Comparison of ENCODE assay signal across 8 cellular contexts in genomic region chr1:18217398-18218043, GRCh38.
DNase-seq lines count a peak whose midpoint lies in the region; ATAC-seq and TF ChIP-seq lines count a peak whose summit lies in the region.

No MANE protein-coding gene starts in this region.

- H3K4me3 ChIP-seq in GM06990 (replicated peaks; ENCODE audit: low read depth, low read length) (no peak overlapping the region), fibroblast of the aortic adventitia (ENCODE audit: low read depth, low read length) (no peak overlapping the region)

- ATAC-seq in HG03520 (IDR thresholded peaks at IDR 0.05; ENCODE audit: unreplicated experiment), result no peak
- no peak for ATAC-seq in GM18520 (IDR thresholded peaks at IDR 0.05; ENCODE audit: unreplicated experiment)
- ATAC-seq in HG02885 (IDR thresholded peaks at IDR 0.05; ENCODE audit: poor library complexity, unreplicated experiment), result no peak

- no peaks in the 10 kb centered on the region for H3K27me3 Mint-ChIP-seq in activated T-helper 2 cell treated with anti-CD3 and anti-CD28 coated beads, Interferon-gamma antibody, Interleukin-2, Interleukin-4, amounts not matched to agents 10 μg/mL and 5 μg/mL and 100 μg/mL, durations not matched to agents 14 hours and 24 hours and 36 hours (ENCODE audit: low read depth)

- intact Hi-C loops in activated T-helper 2 cell treated with anti-CD3 and anti-CD28 coated beads, Interferon-gamma antibody, Interleukin-2, Interleukin-4, amounts not matched to agents 10 μg/mL and 5 μg/mL and 100 μg/mL, durations not matched to agents 14 hours and 24 hours and 36 hours (cut with micrococcal nuclease), result no loop called here

- in situ Hi-C loops in ACHN (cut with HindIII; ENCODE audit: low pct_ligation_motif_present, low pct_unique_long_range_greater_than_20kb, low sequenced_read_pairs), result no loop called here

- no peak overlapping the region for H3K4me3 Mint-ChIP-seq in activated T-helper 2 cell treated with anti-CD3 and anti-CD28 coated beads, Interferon-gamma antibody, Interleukin-2, Interleukin-4, amounts not matched to agents 10 μg/mL and 5 μg/mL and 100 μg/mL, durations not matched to agents 14 hours and 24 hours and 36 hours (ENCODE audit: low read depth)

- DNase-seq in ACHN (peak; percentile 22), GM06990 (ENCODE audit: extremely low read depth, insufficient read length) (no peak), NCI-H446 treated with DMSO at 0.1 percent for 48 hours (lab: John Stamatoyannopoulos, UW) (peak; percentile 54), fibroblast of the aortic adventitia (ENCODE audit: low read depth) (no peak)
- no peak for DNase-seq in activated T-helper 2 cell treated with anti-CD3 and anti-CD28 coated beads, Interferon-gamma antibody, Interleukin-2, Interleukin-4, amounts not matched to agents 10 μg/mL and 5 μg/mL and 100 μg/mL, durations not matched to agents 14 hours and 24 hours and 36 hours (ENCODE audit: low spot score)

- TF ChIP-seq CTCF in GM06990 (IDR thresholded peaks at IDR 0.05; ENCODE audit: insufficient read depth, low read length, poor library complexity, severe bottlenecking) (peak; percentile 64), fibroblast of the aortic adventitia (IDR thresholded peaks at IDR 0.05; ENCODE audit: insufficient read depth, low read length) (peak; percentile 8)

- no peaks in the 10 kb centered on the region for H3K36me3 Mint-ChIP-seq in activated T-helper 2 cell treated with anti-CD3 and anti-CD28 coated beads, Interferon-gamma antibody, Interleukin-2, Interleukin-4, amounts not matched to agents 10 μg/mL and 5 μg/mL and 100 μg/mL, durations not matched to agents 14 hours and 24 hours and 36 hours (ENCODE audit: low read depth)

- H3K4me1 Mint-ChIP-seq in activated T-helper 2 cell treated with anti-CD3 and anti-CD28 coated beads, Interferon-gamma antibody, Interleukin-2, Interleukin-4, amounts not matched to agents 10 μg/mL and 5 μg/mL and 100 μg/mL, durations not matched to agents 14 hours and 24 hours and 36 hours (ENCODE audit: low read depth), result no peaks in the 10 kb centered on the region

- no peaks in the 10 kb centered on the region for H3K9me3 Mint-ChIP-seq in activated T-helper 2 cell treated with anti-CD3 and anti-CD28 coated beads, Interferon-gamma antibody, Interleukin-2, Interleukin-4, amounts not matched to agents 10 μg/mL and 5 μg/mL and 100 μg/mL, durations not matched to agents 14 hours and 24 hours and 36 hours

- no peak overlapping the region for H3K27ac Mint-ChIP-seq in activated T-helper 2 cell treated with anti-CD3 and anti-CD28 coated beads, Interferon-gamma antibody, Interleukin-2, Interleukin-4, amounts not matched to agents 10 μg/mL and 5 μg/mL and 100 μg/mL, durations not matched to agents 14 hours and 24 hours and 36 hours

- no peaks in the 10 kb centered on the region; the same call in 1 of the 2 replicates for H3K27me3 ChIP-seq in GM06990 (replicated peaks; ENCODE audit: control insufficient read depth, insufficient read depth, low read length)

- no peaks in the 10 kb centered on the region for H3K36me3 ChIP-seq in GM06990 (ENCODE audit: control insufficient read depth, insufficient read depth, low read length)

Comparison
In these comparisons a context has a peak if more than half of its experiments do, and no peak if none do; other contexts are left out.
1. DNase-seq: peak in ACHN (single experiment) and NCI-H446 treated with DMSO at 0.1 percent for 48 hours (single experiment); none in GM06990 (single experiment), fibroblast of the aortic adventitia (single experiment) and activated T-helper 2 cell treated with anti-CD3 and anti-CD28 coated beads, Interferon-gamma antibody, Interleukin-2, Interleukin-4, amounts not matched to agents 10 μg/mL and 5 μg/mL and 100 μg/mL, durations not matched to agents 14 hours and 24 hours and 36 hours (single experiment).